ENCODE assay signal across 26 cellular contexts in the genomic region with DNA sequence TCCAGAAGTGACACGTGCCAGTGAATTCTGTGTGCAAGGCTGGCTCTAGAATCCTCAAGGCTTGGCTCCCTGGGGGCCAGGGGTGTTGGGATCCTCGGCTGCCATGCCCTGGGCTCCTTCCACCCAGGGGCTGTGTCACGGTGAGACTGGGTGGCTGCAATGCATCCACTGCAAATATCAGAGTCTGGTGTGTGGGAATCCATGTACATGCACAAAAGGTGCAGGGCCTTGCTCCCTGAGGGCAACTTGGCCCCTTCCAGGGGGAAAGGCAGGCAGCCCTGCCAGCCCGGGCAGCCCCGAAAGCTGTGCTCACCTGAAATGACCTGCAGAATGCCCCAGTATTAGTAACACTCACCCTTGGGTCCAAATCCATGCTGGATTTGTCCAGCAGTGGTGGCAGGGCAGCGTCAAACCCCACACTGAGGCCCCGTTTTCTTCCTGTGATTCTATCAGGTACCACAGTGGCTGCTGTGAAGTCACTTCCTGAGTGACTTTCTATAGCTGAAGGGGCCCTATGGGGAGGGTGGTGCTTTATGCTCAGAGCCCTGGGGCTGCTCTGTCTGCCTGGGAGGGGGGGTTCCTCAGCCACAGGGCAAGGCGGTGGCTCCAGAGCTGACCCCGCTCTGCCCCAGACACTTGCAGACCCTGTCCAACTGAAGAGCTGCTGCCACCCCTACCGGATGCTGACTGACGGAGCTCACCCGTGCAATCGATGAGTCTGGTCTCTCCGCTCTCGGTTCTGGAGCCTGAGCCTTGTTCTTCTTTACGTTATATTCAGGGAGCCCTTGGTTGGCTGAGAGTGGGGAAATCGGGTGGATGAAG.
"Had no signal": no experiment of that assay in that cellular context is flagged by ENCODE, and none has a peak within 500 bp of the region (broad histone marks: within the 10 kb centered on the region; RNA-seq: fewer than 3 reads in every experiment).

No MANE protein-coding gene starts in this region.

- H3K27ac Mint-ChIP-seq: activated naive CD4-positive, alpha-beta T cell treated with anti-CD3 and anti-CD28 coated beads, Interleukin-2, amount 10 ng/mL, durations not matched to agents 7 days and 5 days; activated naive CD8-positive, alpha-beta T cell treated with anti-CD3 and anti-CD28 coated beads for 36 hours; activated T-cell treated with anti-CD3 and anti-CD28 coated beads, Interleukin-2, amount 50 U/mL, for 72 hours; activated T-helper 2 cell treated with anti-CD3 and anti-CD28 coated beads, Interferon-gamma antibody, Interleukin-2, Interleukin-4, amounts not matched to agents 10 μg/mL and 5 μg/mL and 100 μg/mL, durations not matched to agents 14 hours and 24 hours and 36 hours; T-helper 17 cell; WTC11 had no signal

- ATAC-seq: activated T-cell treated with anti-CD3 and anti-CD28 coated beads, Interleukin-2, amount 50 U/mL, for 72 hours; K562; T-helper 17 cell; WTC11 had no signal

- H3K36me3 ChIP-seq: breast epithelium had no signal

- H3K4me3 ChIP-seq: breast epithelium, K562, PC-9 had no signal

- H3K36me3 Mint-ChIP-seq: activated naive CD4-positive, alpha-beta T cell treated with anti-CD3 and anti-CD28 coated beads, Interleukin-2, amount 10 ng/mL, durations not matched to agents 7 days and 5 days; activated naive CD8-positive, alpha-beta T cell treated with anti-CD3 and anti-CD28 coated beads for 36 hours had no signal

- H3K4me3 Mint-ChIP-seq: activated naive CD4-positive, alpha-beta T cell treated with anti-CD3 and anti-CD28 coated beads, Interleukin-2, amount 10 ng/mL, durations not matched to agents 7 days and 5 days; activated naive CD8-positive, alpha-beta T cell treated with anti-CD3 and anti-CD28 coated beads for 36 hours; activated T-cell treated with anti-CD3 and anti-CD28 coated beads, Interleukin-2, amount 50 U/mL, for 72 hours; T-helper 17 cell; WTC11 had no signal

- DNase-seq: activated CD4-positive, alpha-beta T cell treated with anti-CD3 and anti-CD28 coated beads for 48 hours; activated CD4-positive, alpha-beta T cell treated with anti-CD3 and anti-CD28 coated beads, Interleukin-2, amount 50 U/mL, for 4 hours; activated CD4-positive, CD25-positive, alpha-beta regulatory T cell treated with anti-CD3 and anti-CD28 coated beads, Interleukin-2, amount 50 U/mL, for 72 hours; activated CD8-positive, alpha-beta memory T cell treated with anti-CD3 and anti-CD28 coated beads for 24 hours; activated gamma-delta T cell treated with Interleukin-2 at 50 U/mL for 16 hours; activated naive CD4-positive, alpha-beta T cell treated with anti-CD3 and anti-CD28 coated beads, Interleukin-2, amount 10 ng/mL, durations not matched to agents 7 days and 5 days; activated naive CD8-positive, alpha-beta T cell treated with anti-CD3 and anti-CD28 coated beads for 36 hours; activated T-cell treated with anti-CD3 and anti-CD28 coated beads, Interleukin-2, amount 50 U/mL, for 72 hours; anterior cingulate cortex; central memory CD4-positive, alpha-beta T cell; Karpas-422; MM.1S; NCI-H1105; NCI-H1436; NCI-H1694 treated with DMSO at 0.1 percent for 48 hours; NCI-H2029 treated with DMSO at 0.1 percent for 48 hours; NCI-H510A treated with DMSO at 0.1 percent for 48 hours; NCI-H69; PC-9; SIG-M5; T-helper 17 cell; T-helper 9 cell had no signal

- H3K9me3 Mint-ChIP-seq: activated naive CD4-positive, alpha-beta T cell treated with anti-CD3 and anti-CD28 coated beads, Interleukin-2, amount 10 ng/mL, durations not matched to agents 7 days and 5 days; activated naive CD8-positive, alpha-beta T cell treated with anti-CD3 and anti-CD28 coated beads for 36 hours; activated T-helper 2 cell treated with anti-CD3 and anti-CD28 coated beads, Interferon-gamma antibody, Interleukin-2, Interleukin-4, amounts not matched to agents 10 μg/mL and 5 μg/mL and 100 μg/mL, durations not matched to agents 14 hours and 24 hours and 36 hours had no signal

- H3K27me3 Mint-ChIP-seq: activated naive CD4-positive, alpha-beta T cell treated with anti-CD3 and anti-CD28 coated beads, Interleukin-2, amount 10 ng/mL, durations not matched to agents 7 days and 5 days had no signal

- H3K27ac ChIP-seq: breast epithelium, PC-9 had no signal

- H3K4me1 Mint-ChIP-seq: activated naive CD4-positive, alpha-beta T cell treated with anti-CD3 and anti-CD28 coated beads, Interleukin-2, amount 10 ng/mL, durations not matched to agents 7 days and 5 days; activated naive CD8-positive, alpha-beta T cell treated with anti-CD3 and anti-CD28 coated beads for 36 hours; T-helper 17 cell; WTC11 had no signal

- H3K4me1 ChIP-seq: breast epithelium had no signal
